21 cellular contexts compared by ENCODE assay signal in the genomic region with DNA sequence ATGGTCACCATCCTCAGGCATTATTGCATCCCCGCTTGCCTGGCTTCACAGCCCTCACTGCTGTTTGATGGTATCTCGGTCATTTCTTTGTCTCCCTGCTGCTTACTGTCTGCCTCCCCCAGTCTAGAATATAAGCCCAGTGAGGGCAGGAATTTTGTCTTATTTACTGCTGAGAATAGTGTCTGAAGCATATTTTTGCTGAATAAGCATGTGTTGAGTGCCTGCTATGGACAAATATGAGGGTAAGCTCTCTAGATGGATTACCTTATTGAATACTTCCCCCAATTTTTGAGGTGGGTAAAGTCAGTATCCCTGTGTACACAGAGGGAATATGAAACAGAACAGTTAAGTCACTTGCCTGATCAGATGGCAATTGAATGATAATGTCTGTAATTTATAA. TPM values are rescaled to one million over a fixed set of nuclear protein-coding genes. Genes with fewer than 3 reads are reported as not detected.
DNase-seq lines count a peak whose midpoint lies in the region; ATAC-seq, FAIRE-seq and TF ChIP-seq lines count a peak whose summit lies in the region.
"Had no signal": no experiment of that assay in that cellular context is flagged by ENCODE, and none has a peak within 500 bp of the region (broad histone marks: within the 10 kb centered on the region; RNA-seq: fewer than 3 reads in every experiment).

No MANE protein-coding gene starts in this region.

- FAIRE-seq in A549 (lab: Jason Lieb, UNC) (no peak), GM12878 (lab: Jason Lieb, UNC) (peak; percentile 27)
- FAIRE-seq: A204.1, GM12891, GM18507, H54 had no signal

- RAD21 ChIA-PET in GM12878 (lab: Charles Lee; ENCODE audit: unreplicated experiment), result no interaction called here

- no peaks in the 10 kb centered on the region for H4K20me1 ChIP-seq in GM12878 (ENCODE audit: control insufficient read depth, insufficient read depth)

- H3K9ac ChIP-seq in GM12878 (ENCODE audit: control insufficient read depth, insufficient read depth, low read length), result no peak overlapping the region

- H3K4me2 ChIP-seq in A549 (no peak overlapping the region), GM12878 (ENCODE audit: control insufficient read depth, insufficient read depth) (no peak overlapping the region)

- TF ChIP-seq POLR2A in A549 (IDR thresholded peaks at IDR 0.05; ENCODE audit: low read length) (no peak), GM12878 (IDR thresholded peaks at IDR 0.05; ENCODE audit: low read depth, low read length) (no peak)

- peak; percentile 23 for DNase-seq in DMS53 (lab: John Stamatoyannopoulos, UW)
- DNase-seq in DMS53 treated with DMSO at 0.1 percent for 48 hours (lab: John Stamatoyannopoulos, UW; ENCODE audit: unreplicated experiment), result no peak
- DNase-seq in A549 (ENCODE audit: low read depth in 1 of 2, low spot score in 1 of 2), result no peak
- no peak for DNase-seq in GM12878 (ENCODE audit: low read depth, low spot score)
- DNase-seq in AG08396 (ENCODE audit: low spot score), result no peak
- DNase-seq in NCI-H2227 (lab: John Stamatoyannopoulos, UW; ENCODE audit: unreplicated experiment), result no peak
- DNase-seq: ACHN; C1 segment of cervical spinal cord; Calu3; CD4-positive, alpha-beta memory T cell; DMS79; EL; GDM1; GOT3; HFFc6 had no signal

- no peak for TF ChIP-seq CTCF in A549 (IDR thresholded peaks at IDR 0.05)
- no peak for TF ChIP-seq CTCF in GM12878 (IDR thresholded peaks at IDR 0.05 in 2 of 3, conservative IDR thresholded peaks at IDR 0.05 in 1 of 3; ENCODE audit: control insufficient read depth in 2 of 3, extremely low read depth in 1 of 3, insufficient read depth in 1 of 3, low read depth in 3 of 3, low read length in 3 of 3)

- H2AFZ ChIP-seq in GM12878 (ENCODE audit: control insufficient read depth, low read depth, low read length), result no peak overlapping the region

- H3K27me3 ChIP-seq in GM12878 (replicated peaks in 1 of 2; ENCODE audit: control insufficient read depth in 2 of 2, insufficient read depth in 2 of 2, low read length in 1 of 2), result no peaks in the 10 kb centered on the region

- SMC1A ChIA-PET in GM12878 (lab: Charles Lee; ENCODE audit: uncharacterized antibody, unreplicated experiment), result no interaction called here

- intact Hi-C loops in GM12878 (cut with micrococcal nuclease; ENCODE audit: unreplicated experiment), result no loop called here

- no peaks in the 10 kb centered on the region for H3K79me2 ChIP-seq in GM12878 (ENCODE audit: control insufficient read depth, insufficient read depth, low read length)

- no peak for TF ChIP-seq RAD21 in A549 (conservative IDR thresholded peaks at IDR 0.05 in 1 of 2, IDR thresholded peaks at IDR 0.05 in 1 of 2)
- no peak for TF ChIP-seq RAD21 in GM12878 (IDR thresholded peaks at IDR 0.05; ENCODE audit: insufficient read depth, low read depth, low read length)

- in situ Hi-C loops in GM12878 (cut with MboI), result no loop called here

- 91% methylated on average over 2 of the region's 2 CpGs for WGBS in A549 (ENCODE audit: missing lambda C conversion rate)
- WGBS in GM12878 (ENCODE audit: insufficient coverage, insufficient replicate concordance, low lambda C conversion rate, missing lambda C conversion rate), result 43% methylated on average over 2 of the region's 2 CpGs

- H3K4me3 ChIP-seq in A549, result no peak overlapping the region
- no peak overlapping the region for H3K4me3 ChIP-seq in GM12878
- H3K4me3 ChIP-seq: HAP-1 had no signal

- H3K4me1 ChIP-seq in A549 (peaks cover 46% of the 10 kb centered on the region), GM12878 (ENCODE audit: control insufficient read depth, insufficient read depth, low read length) (no peaks in the 10 kb centered on the region)

- CTCF ChIA-PET in A549 (lab: Yijun Ruan, JAX) (interaction anchor here (0.8 kb wide), 1 partner anchor 102 kb away, joined by 3 read pairs; no protein-coding TSS in a partner anchor), GM12878 (lab: Yijun Ruan, JAX) (interaction anchor here (1.7 kb wide), 1 partner anchor 13 kb away, joined by 4 read pairs; no protein-coding TSS in a partner anchor)

- ATAC-seq in A549 (no peak), GM12878 (no peak)

- no peaks in the 10 kb centered on the region for H3K36me3 ChIP-seq in GM12878 (ENCODE audit: control insufficient read depth in 2 of 2, insufficient read depth in 2 of 2, low read length in 1 of 2)
- H3K36me3 ChIP-seq: HAP-1 had no signal

- H3K27ac ChIP-seq in A549, result peak overlapping the region; percentile 15 to 47; a peak in 3 of 6 replicates
- H3K27ac ChIP-seq in GM12878 (ENCODE audit: control insufficient read depth, insufficient read depth), result no peak overlapping the region
- H3K27ac ChIP-seq: 22Rv1 had no signal

- BruUV-seq in GM12878 (replicated peaks; lab: Mats Ljungman, UMichigan), result no TSS peak

- TF ChIP-seq EP300 in A549 (IDR thresholded peaks at IDR 0.05) (no peak), GM12878 (IDR thresholded peaks at IDR 0.05; ENCODE audit: borderline replicate concordance in 1 of 2, control insufficient read depth in 1 of 2, low read depth in 2 of 2, low read length in 2 of 2) (no peak)

- POLR2A ChIA-PET in A549 (lab: Yijun Ruan, JAX) (no interaction called here), GM12878 (lab: Charles Lee) (no interaction called here)

- no peaks in the 10 kb centered on the region for H3K9me3 ChIP-seq in A549
- no peaks in the 10 kb centered on the region for H3K9me3 ChIP-seq in GM12878 (replicated peaks; ENCODE audit: control insufficient read depth, insufficient read depth, low read length)
- H3K9me3 ChIP-seq: HAP-1 had no signal

TF ChIP-seq in A549, 52 proteins besides CTCF, POLR2A, EP300 and RAD21:
- TF ChIP-seq GATA3 (IDR thresholded peaks at IDR 0.05; ENCODE audit: borderline replicate concordance) (no peak), SMC3 (IDR thresholded peaks at IDR 0.05) (no peak), MAFK (IDR thresholded peaks at IDR 0.05; ENCODE audit: partially characterized antibody) (peak; percentile 90), CEBPB (IDR thresholded peaks at IDR 0.05) (no peak), NPAS2 (CRISPR knock-in tag; IDR thresholded peaks at IDR 0.05; ENCODE audit: borderline replicate concordance) (no peak), NR3C1 (IDR thresholded peaks at IDR 0.05) (no peak), NFE2L2 (conservative IDR thresholded peaks at IDR 0.05; ENCODE audit: low read length) (no peak)

TF ChIP-seq in GM12878, 131 proteins besides CTCF, POLR2A, EP300 and RAD21 (continues in another document):
- TF ChIP-seq JUNB (IDR thresholded peaks at IDR 0.05) (no peak), TCF12 (IDR thresholded peaks at IDR 0.05; ENCODE audit: low read depth, low read length) (no peak), LARP7 (IDR thresholded peaks at IDR 0.05) (no peak), CBFB (IDR thresholded peaks at IDR 0.05; ENCODE audit: low read depth) (no peak), SREBF2 (IDR thresholded peaks at IDR 0.05; ENCODE audit: low read length) (no peak), ZNF217 (IDR thresholded peaks at IDR 0.05) (no peak), ELK1 (IDR thresholded peaks at IDR 0.05; ENCODE audit: low read depth, low read length) (no peak), RFX5 (IDR thresholded peaks at IDR 0.05; ENCODE audit: low read depth, low read length) (no peak)
- TF ChIP-seq, protein P1, sequence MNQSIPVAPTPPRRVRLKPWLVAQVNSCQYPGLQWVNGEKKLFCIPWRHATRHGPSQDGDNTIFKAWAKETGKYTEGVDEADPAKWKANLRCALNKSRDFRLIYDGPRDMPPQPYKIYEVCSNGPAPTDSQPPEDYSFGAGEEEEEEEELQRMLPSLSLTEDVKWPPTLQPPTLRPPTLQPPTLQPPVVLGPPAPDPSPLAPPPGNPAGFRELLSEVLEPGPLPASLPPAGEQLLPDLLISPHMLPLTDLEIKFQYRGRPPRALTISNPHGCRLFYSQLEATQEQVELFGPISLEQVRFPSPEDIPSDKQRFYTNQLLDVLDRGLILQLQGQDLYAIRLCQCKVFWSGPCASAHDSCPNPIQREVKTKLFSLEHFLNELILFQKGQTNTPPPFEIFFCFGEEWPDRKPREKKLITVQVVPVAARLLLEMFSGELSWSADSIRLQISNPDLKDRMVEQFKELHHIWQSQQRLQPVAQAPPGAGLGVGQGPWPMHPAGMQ (IDR thresholded peaks at IDR 0.05; ENCODE audit: borderline replicate concordance), result no peak

RNA-seq across cellular contexts. Expression of gene CABCOCO1, which starts 36.5 kb away (rescaled TPM):
- 0.40 and 1.1 TPM in 2 replicates for polyA plus RNA-seq in A549 (2011; rRNA removed)
- polyA plus RNA-seq in A549 (2012; cell fraction: cytosol; rRNA removed), result 0.04 and 0.05 TPM in 2 replicates
- not detected in 2 replicates for polyA plus RNA-seq in A549 (2012; cell fraction: nucleus; rRNA removed)
- 0.54 to 0.92 TPM (median 0.77 TPM) in 3 replicates for polyA plus RNA-seq in A549 (2017; fragmentation: RNase III; extraction: RNeasy Plus Mini Kit Qiagen cat#74134 plus additional on column Dnase treatment)
- polyA minus RNA-seq in A549 (2011; rRNA and poly(A)+ RNA removed), result not detected in 2 replicates
- total RNA-seq in GM12878 (2013; cell fraction: nucleolus; rRNA removed), result not detected in 2 replicates
- not detected in 2 replicates for total RNA-seq in GM12878 (2014; rRNA removed)
- not detected in 2 replicates for total RNA-seq in GM12878 (2014; rRNA removed; fragmentation: Illumina TruSeq; extraction: Trizol)
- not detected in 2 replicates for total RNA-seq in GM12878 (2021)
- polyA plus RNA-seq in GM12878 (2011; ENCODE audit: low read depth), result not detected
- polyA plus RNA-seq in GM12878 (2011; rRNA removed), result not detected in 2 replicates
- polyA plus RNA-seq in GM12878 (2011; cell fraction: cytosol; rRNA removed), result not detected in 2 replicates
- not detected in 2 replicates for polyA plus RNA-seq in GM12878 (2011; cell fraction: nucleus; rRNA removed)
- not detected in 2 replicates for polyA plus RNA-seq in GM12878 (2012)
- not detected in 2 replicates for polyA plus RNA-seq in GM12878 (2014; fragmentation: Illumina TruSeq; extraction: Trizol)
- not detected for polyA plus RNA-seq in GM12878 (2014; fragmentation: Nextera tagmentation; extraction: Ambion mirVana)
- not detected in 2 replicates for polyA plus RNA-seq in GM12878 (2014; rRNA removed)
- polyA plus RNA-seq in GM12878 (2016; fragmentation: Nextera tagmentation; extraction: Ambion mirVana), result not detected
- not detected in 2 replicates for polyA minus RNA-seq in GM12878 (2011; rRNA and poly(A)+ RNA removed)
- not detected in 2 replicates for polyA minus RNA-seq in GM12878 (2011; cell fraction: cytosol; rRNA and poly(A)+ RNA removed)
- polyA minus RNA-seq in GM12878 (2011; cell fraction: nucleus; rRNA and poly(A)+ RNA removed), result not detected in 2 replicates
- total RNA-seq: Calu3; CD4-positive, alpha-beta memory T cell had no signal
- polyA plus RNA-seq: CD4-positive, alpha-beta memory T cell had no signal
